19 cellular contexts compared by ENCODE assay signal in the genomic region with DNA sequence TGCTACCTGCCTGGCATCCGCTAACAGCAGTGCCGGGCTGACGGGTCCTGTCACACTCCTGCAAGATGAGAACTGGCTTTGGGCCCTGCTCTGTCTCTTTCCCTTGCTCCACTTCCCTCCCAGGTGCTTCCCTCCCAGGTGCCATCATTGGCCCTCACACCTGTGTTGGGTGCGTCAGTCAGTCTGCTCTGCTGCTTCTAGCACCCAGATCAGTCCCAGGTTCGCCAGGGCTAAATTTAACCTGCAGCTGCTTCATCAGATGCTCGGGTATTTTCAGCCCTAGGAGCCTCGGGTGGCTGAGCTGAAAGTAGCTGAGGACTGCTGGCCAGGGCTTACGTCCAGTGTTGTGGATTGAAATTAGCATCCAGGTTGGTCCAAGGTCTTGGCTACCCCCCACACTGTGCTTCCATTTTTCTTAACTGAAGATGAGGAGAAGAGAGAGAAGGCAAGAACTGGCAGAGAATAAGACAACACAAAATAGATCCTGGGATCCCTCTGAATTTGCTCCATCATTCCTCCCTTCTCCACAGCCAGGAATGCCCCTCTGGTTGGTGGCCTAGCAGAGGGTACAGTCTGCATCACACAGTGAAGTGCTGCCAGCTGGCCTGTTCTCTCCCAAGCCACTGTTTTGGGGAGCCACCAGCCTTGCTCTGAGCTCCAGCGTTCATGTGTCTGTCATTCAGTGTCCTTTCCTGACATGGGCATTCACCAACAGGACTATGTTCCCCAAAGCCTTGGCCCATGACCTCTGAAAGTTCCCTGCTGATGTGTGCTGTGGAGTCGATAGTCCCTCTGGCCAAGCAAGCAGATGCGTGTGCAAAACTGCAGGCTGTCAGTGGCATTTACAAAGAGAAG.
A peak's percentile ranks its signal among the peaks of the same experiment; 100 is the strongest.
DNase-seq lines count a peak whose midpoint lies in the region; ATAC-seq, FAIRE-seq and TF ChIP-seq lines count a peak whose summit lies in the region.
"Had no signal": no experiment of that assay in that cellular context is flagged by ENCODE, and none has a peak within 500 bp of the region (broad histone marks: within the 10 kb centered on the region; RNA-seq: fewer than 3 reads in every experiment).

No MANE protein-coding gene starts in this region.

- H3K27me3 Mint-ChIP-seq in neural progenitor cell (ENCODE audit: insufficient read depth, low read depth): no peaks in the 10 kb centered on the region
- H3K27me3 Mint-ChIP-seq in activated CD4-positive, alpha-beta T cell treated with anti-CD3 and anti-CD28 coated beads, Interleukin-2, amount 10 ng/mL, durations not matched to agents 24 days and 14 days: peaks cover 19% of the 10 kb centered on the region

- ATAC-seq in A549: no peak
- no peak for ATAC-seq in GM21825 (IDR thresholded peaks at IDR 0.05; ENCODE audit: unreplicated experiment)
- ATAC-seq: activated CD4-positive, CD25-positive, alpha-beta regulatory T cell treated with anti-CD3 and anti-CD28 coated beads, Interleukin-2, amount 50 U/mL, for 24 hours had no signal

- no peaks in the 10 kb centered on the region for H3K9me3 Mint-ChIP-seq in neural progenitor cell
- H3K9me3 Mint-ChIP-seq in activated CD4-positive, alpha-beta T cell treated with anti-CD3 and anti-CD28 coated beads, Interleukin-2, amount 10 ng/mL, durations not matched to agents 24 days and 14 days: no peaks in the 10 kb centered on the region
- H3K9me3 Mint-ChIP-seq: activated T-helper 1 cell treated with anti-CD3 and anti-CD28 coated beads, Interleukin-12 subunit alpha, Interleukin-12 subunit beta, Interleukin-2, Interleukin-4 antibody, amounts not matched to agents 30 ng/mL and 10 ng/mL and 1 ng/mL, durations not matched to agents 14 hours and 24 hours and 36 hours; CD4-positive, alpha-beta memory T cell had no signal

- DNase-seq in A549 (ENCODE audit: low read depth in 1 of 2, low spot score in 1 of 2) (no peak), NAMALWA (ENCODE audit: low spot score) (peak; percentile 77), germinal center (ENCODE audit: low spot score) (peak; percentile 41), neural progenitor cell (ENCODE audit: low spot score) (no peak), SIG-M5 (lab: John Stamatoyannopoulos, UW) (no peak)
- DNase-seq in activated CD4-positive, alpha-beta T cell treated with anti-CD3 and anti-CD28 coated beads, Interleukin-2, amount 10 ng/mL, durations not matched to agents 24 days and 14 days: no peak
- DNase-seq in activated naive CD4-positive, alpha-beta T cell treated with anti-CD3 and anti-CD28 coated beads, Interleukin-2, amount 50 U/mL, for 16 hours: no peak
- DNase-seq: adrenal gland; CD4-positive, alpha-beta memory T cell; DMS79; effector CD8-positive, alpha-beta T cell; GOT3; NCI-H1105 treated with DMSO at 0.1 percent for 48 hours; stimulated activated naive CD4-positive, alpha-beta T cell treated with Interleukin-2 at 50 U/mL for 16 hours; T1000 had no signal

- no peak overlapping the region for H3K4me2 ChIP-seq in A549
- H3K4me2 ChIP-seq in neural progenitor cell: no peak overlapping the region

- peaks cover 12% of the 10 kb centered on the region for H3K4me1 Mint-ChIP-seq in neural progenitor cell
- H3K4me1 Mint-ChIP-seq in activated CD4-positive, alpha-beta T cell treated with anti-CD3 and anti-CD28 coated beads, Interleukin-2, amount 10 ng/mL, durations not matched to agents 24 days and 14 days: peaks cover 6% of the 10 kb centered on the region

- no peaks in the 10 kb centered on the region for H3K27me3 ChIP-seq in neural progenitor cell
- H3K27me3 ChIP-seq: adrenal gland had no signal

- intact Hi-C loops in activated CD4-positive, alpha-beta T cell treated with anti-CD3 and anti-CD28 coated beads, Interleukin-2, amount 10 ng/mL, durations not matched to agents 24 days and 14 days (cut with micrococcal nuclease): loop anchor here (5.0 to 10.0 kb wide), 2 partner anchors 84 to 367 kb away; no protein-coding TSS in a partner anchor

- H4K20me1 ChIP-seq in neural progenitor cell (ENCODE audit: low read depth): no peaks in the 10 kb centered on the region

- peak overlapping the region; percentile 74 for H3K27ac Mint-ChIP-seq in neural progenitor cell
- no peak overlapping the region for H3K27ac Mint-ChIP-seq in activated CD4-positive, alpha-beta T cell treated with anti-CD3 and anti-CD28 coated beads, Interleukin-2, amount 10 ng/mL, durations not matched to agents 24 days and 14 days
- H3K27ac Mint-ChIP-seq: activated T-helper 1 cell treated with anti-CD3 and anti-CD28 coated beads, Interleukin-12 subunit alpha, Interleukin-12 subunit beta, Interleukin-2, Interleukin-4 antibody, amounts not matched to agents 30 ng/mL and 10 ng/mL and 1 ng/mL, durations not matched to agents 14 hours and 24 hours and 36 hours had no signal

- no peak for TF ChIP-seq EP300 in A549 (IDR thresholded peaks at IDR 0.05)

- FAIRE-seq in A549 (lab: Jason Lieb, UNC): no peak
- FAIRE-seq: urothelium cell line had no signal

- 91% methylated on average over 11 of the region's 11 CpGs for WGBS in A549 (ENCODE audit: missing lambda C conversion rate)

- H3K36me3 Mint-ChIP-seq in neural progenitor cell: no peaks in the 10 kb centered on the region
- H3K36me3 Mint-ChIP-seq in activated CD4-positive, alpha-beta T cell treated with anti-CD3 and anti-CD28 coated beads, Interleukin-2, amount 10 ng/mL, durations not matched to agents 24 days and 14 days (ENCODE audit: low read depth): no peaks in the 10 kb centered on the region
- H3K36me3 Mint-ChIP-seq: CD4-positive, alpha-beta memory T cell had no signal

- H3K9me3 ChIP-seq in A549 (no peaks in the 10 kb centered on the region), neural progenitor cell (ENCODE audit: low read depth) (no peaks in the 10 kb centered on the region)
- H3K9me3 ChIP-seq: adrenal gland had no signal

- H3K4me3 ChIP-seq in A549: no peak overlapping the region
- H3K4me3 ChIP-seq in neural progenitor cell: no peak overlapping the region
- H3K4me3 ChIP-seq: adrenal gland had no signal

- POLR2A ChIA-PET in A549 (lab: Yijun Ruan, JAX): no interaction called here

- H3K79me2 ChIP-seq in neural progenitor cell (ENCODE audit: low read depth): no peaks in the 10 kb centered on the region

- H3K4me1 ChIP-seq in A549 (peaks cover 19% of the 10 kb centered on the region), neural progenitor cell (peaks cover 8% of the 10 kb centered on the region)
- H3K4me1 ChIP-seq: adrenal gland had no signal

- CTCF ChIA-PET in A549 (lab: Yijun Ruan, JAX): interaction anchor here (0.9 to 14.4 kb wide), 23 partner anchors 9 to 558 kb away, joined by 3 to 289 read pairs (median 10); partner anchors contain the start of gene CCDC71L

- H3K27ac ChIP-seq in A549 (peak overlapping the region; percentile 26 to 53; a peak in 5 of 6 replicates), neural progenitor cell (no peak overlapping the region)

- H2AFZ ChIP-seq in neural progenitor cell (replicated peaks): peak overlapping the region; percentile 80

- no peak for TF ChIP-seq RAD21 in A549 (conservative IDR thresholded peaks at IDR 0.05 in 1 of 2, IDR thresholded peaks at IDR 0.05 in 1 of 2)

- H3K36me3 ChIP-seq in neural progenitor cell: no peaks in the 10 kb centered on the region
- H3K36me3 ChIP-seq: adrenal gland had no signal

- no peak overlapping the region for H3K9ac ChIP-seq in neural progenitor cell

- H3K4me3 Mint-ChIP-seq in neural progenitor cell: no peak overlapping the region
- H3K4me3 Mint-ChIP-seq in activated CD4-positive, alpha-beta T cell treated with anti-CD3 and anti-CD28 coated beads, Interleukin-2, amount 10 ng/mL, durations not matched to agents 24 days and 14 days: no peak overlapping the region
- H3K4me3 Mint-ChIP-seq: activated T-helper 1 cell treated with anti-CD3 and anti-CD28 coated beads, Interleukin-12 subunit alpha, Interleukin-12 subunit beta, Interleukin-2, Interleukin-4 antibody, amounts not matched to agents 30 ng/mL and 10 ng/mL and 1 ng/mL, durations not matched to agents 14 hours and 24 hours and 36 hours; CD4-positive, alpha-beta memory T cell had no signal

- H3F3A ChIP-seq in neural progenitor cell (ENCODE audit: low read depth): peaks cover 9% of the 10 kb centered on the region

- TF ChIP-seq CTCF in A549 (IDR thresholded peaks at IDR 0.05) (no peak), neural progenitor cell (IDR thresholded peaks at IDR 0.05) (no peak)

- TF ChIP-seq POLR2A in A549 (IDR thresholded peaks at IDR 0.05; ENCODE audit: low read length): no peak

TF ChIP-seq in A549, 52 proteins besides CTCF, POLR2A, EP300 and RAD21:
- TF ChIP-seq, protein P1, sequence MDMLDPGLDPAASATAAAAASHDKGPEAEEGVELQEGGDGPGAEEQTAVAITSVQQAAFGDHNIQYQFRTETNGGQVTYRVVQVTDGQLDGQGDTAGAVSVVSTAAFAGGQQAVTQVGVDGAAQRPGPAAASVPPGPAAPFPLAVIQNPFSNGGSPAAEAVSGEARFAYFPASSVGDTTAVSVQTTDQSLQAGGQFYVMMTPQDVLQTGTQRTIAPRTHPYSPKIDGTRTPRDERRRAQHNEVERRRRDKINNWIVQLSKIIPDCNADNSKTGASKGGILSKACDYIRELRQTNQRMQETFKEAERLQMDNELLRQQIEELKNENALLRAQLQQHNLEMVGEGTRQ (IDR thresholded peaks at IDR 0.05): no peak
- TF ChIP-seq FOSL2 (IDR thresholded peaks at IDR 0.05) (no peak), FOSL2 (CRISPR knock-in tag; IDR thresholded peaks at IDR 0.05) (no peak), HES2 (IDR thresholded peaks at IDR 0.05) (no peak), NPAS2 (CRISPR knock-in tag; IDR thresholded peaks at IDR 0.05; ENCODE audit: borderline replicate concordance) (no peak), SREBF2 (IDR thresholded peaks at IDR 0.05) (no peak), RARB (CRISPR knock-in tag; IDR thresholded peaks at IDR 0.05) (no peak), HEYL (CRISPR knock-in tag; IDR thresholded peaks at IDR 0.05) (no peak), POLR2AphosphoS2 (conservative IDR thresholded peaks at IDR 0.05; ENCODE audit: low read length) (no peak), TP53 (CRISPR knock-in tag; IDR thresholded peaks at IDR 0.05) (no peak), HOXB5 (CRISPR knock-in tag; IDR thresholded peaks at IDR 0.05) (no peak), PHF8 (IDR thresholded peaks at IDR 0.05; ENCODE audit: borderline replicate concordance, low read depth) (no peak), CEBPB (IDR thresholded peaks at IDR 0.05) (no peak)
- TF ChIP-seq, protein P2, sequence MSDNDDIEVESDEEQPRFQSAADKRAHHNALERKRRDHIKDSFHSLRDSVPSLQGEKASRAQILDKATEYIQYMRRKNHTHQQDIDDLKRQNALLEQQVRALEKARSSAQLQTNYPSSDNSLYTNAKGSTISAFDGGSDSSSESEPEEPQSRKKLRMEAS (IDR thresholded peaks at IDR 0.05): no peak

Comparison
In these comparisons a context has a peak if more than half of its experiments do, and no peak if none do; other contexts are left out.
1. DNase-seq: peak in NAMALWA (single experiment) and germinal center (single experiment); none in A549 (0 of 2), neural progenitor cell (single experiment), activated CD4-positive, alpha-beta T cell treated with anti-CD3 and anti-CD28 coated beads, Interleukin-2, amount 10 ng/mL, durations not matched to agents 24 days and 14 days (single experiment), activated naive CD4-positive, alpha-beta T cell treated with anti-CD3 and anti-CD28 coated beads, Interleukin-2, amount 50 U/mL, for 16 hours (single experiment) and SIG-M5 (single experiment).